9 cellular contexts compared by ENCODE assay signal in the genomic region with DNA sequence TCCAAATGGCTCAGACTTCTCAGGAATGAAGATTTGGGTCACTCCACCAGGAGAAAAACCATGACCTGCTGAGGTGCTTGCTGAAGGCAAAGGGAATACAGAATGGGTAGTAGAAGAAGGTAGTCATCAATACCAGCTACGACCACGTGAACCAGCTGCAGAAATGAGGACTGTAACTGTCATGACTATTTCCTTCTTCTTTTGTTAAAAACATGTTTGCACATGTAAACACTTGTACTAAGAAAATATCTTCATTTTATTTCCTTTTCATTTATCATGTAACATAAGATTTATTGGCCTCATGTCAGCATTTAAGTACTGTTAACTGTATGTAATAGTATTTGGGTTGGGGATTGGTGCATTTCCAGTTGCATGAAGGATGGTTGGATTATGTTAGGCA. TPM values are rescaled to one million over a fixed set of nuclear protein-coding genes. Genes with fewer than 3 reads are reported as not detected.
"Had no signal": no experiment of that assay in that cellular context is flagged by ENCODE, and none has a peak within 500 bp of the region (broad histone marks: within the 10 kb centered on the region; RNA-seq: fewer than 3 reads in every experiment).

No MANE protein-coding gene starts in this region.

RNA-seq across cellular contexts. Expression of a gene that starts 23.5 kb away (rescaled TPM):
- total RNA-seq: LHCN-M2, MCF 10A, NCI-H460, OCI-LY7, PC-9, Right ventricle myocardium inferior, RPMI7951, SJCRH30, SK-MEL-5 had no signal

RNA-seq across cellular contexts. Expression of a gene that starts 30.8 kb away (rescaled TPM):
- total RNA-seq: LHCN-M2, MCF 10A, NCI-H460, OCI-LY7, PC-9, Right ventricle myocardium inferior, RPMI7951, SJCRH30, SK-MEL-5 had no signal
